ENCODE assay signal across 1 cellular context in genomic region chr3:31980530-31981205, GRCh38.
TF ChIP-seq lines count a peak whose summit lies in the region.

No MANE protein-coding gene starts in this region.

TF ChIP-seq in HepG2, 621 proteins besides CTCF, POLR2A, EP300 and RAD21 (continued from another document and continues in another):
- TF ChIP-seq IRF2 (CRISPR knock-in tag; IDR thresholded peaks at IDR 0.05): peak; percentile 35
- TF ChIP-seq RBFOX2 (IDR thresholded peaks at IDR 0.05; ENCODE audit: low read depth, low read length): peak; percentile 85
- no peak for TF ChIP-seq ZNF775 (CRISPR knock-in tag; IDR thresholded peaks at IDR 0.05; ENCODE audit: borderline replicate concordance)
- TF ChIP-seq ZBTB4 (CRISPR knock-in tag; IDR thresholded peaks at IDR 0.05; ENCODE audit: borderline replicate concordance): no peak
- peak; percentile 65 for TF ChIP-seq HNRNPLL (IDR thresholded peaks at IDR 0.05; ENCODE audit: low read depth, low read length, poor library complexity, severe bottlenecking)
- peak; percentile 49; the same call in 1 of the 2 replicates for TF ChIP-seq ZNF441 (CRISPR knock-in tag; IDR thresholded peaks at IDR 0.05; ENCODE audit: borderline replicate concordance)
- TF ChIP-seq HINFP (CRISPR knock-in tag; IDR thresholded peaks at IDR 0.05; ENCODE audit: low read depth): peak; percentile 65; the same call in 1 of the 2 replicates
- TF ChIP-seq SP1 (IDR thresholded peaks at IDR 0.05): no peak
- TF ChIP-seq SP1 (CRISPR knock-in tag; IDR thresholded peaks at IDR 0.05): peak; percentile 22; the same call in 1 of the 2 replicates
- no peak for TF ChIP-seq ZNF256 (CRISPR knock-in tag; conservative IDR thresholded peaks at IDR 0.05)
- peak; percentile 37; the same call in 1 of the 2 replicates for TF ChIP-seq ARHGAP35 (CRISPR knock-in tag; IDR thresholded peaks at IDR 0.05; ENCODE audit: borderline replicate concordance)
- no peak for TF ChIP-seq PHF5A (CRISPR knock-in tag; IDR thresholded peaks at IDR 0.05; ENCODE audit: low read depth, unreplicated experiment)
- TF ChIP-seq POGK (CRISPR knock-in tag; conservative IDR thresholded peaks at IDR 0.05): peak; percentile 15
- TF ChIP-seq ZNF577 (CRISPR knock-in tag; IDR thresholded peaks at IDR 0.05; ENCODE audit: borderline replicate concordance, low read depth): no peak
- 0 out of 2 replicates have a peak, but pooled peaks have one; percentile 65 for TF ChIP-seq ZSCAN29 (CRISPR knock-in tag; conservative IDR thresholded peaks at IDR 0.05)
- TF ChIP-seq ZNF761 (CRISPR knock-in tag; conservative IDR thresholded peaks at IDR 0.05): 0 out of 2 replicates have a peak, but pooled peaks have one; percentile 38
- no peak for TF ChIP-seq ZNF143 (CRISPR knock-in tag; IDR thresholded peaks at IDR 0.05)
- no peak for TF ChIP-seq ZNF331 (CRISPR knock-in tag; IDR thresholded peaks at IDR 0.05)
- peak; percentile 31; the same call in 1 of the 2 replicates for TF ChIP-seq ATF7-NPFF (CRISPR knock-in tag; IDR thresholded peaks at IDR 0.05; ENCODE audit: low read depth)
- peak; percentile 15; the same call in 1 of the 2 replicates for TF ChIP-seq KDM1A (CRISPR knock-in tag; IDR thresholded peaks at IDR 0.05)
- TF ChIP-seq YEATS4 (CRISPR knock-in tag; IDR thresholded peaks at IDR 0.05; ENCODE audit: borderline replicate concordance): no peak
- TF ChIP-seq RARG (CRISPR knock-in tag; IDR thresholded peaks at IDR 0.05; ENCODE audit: low read depth): no peak
- 0 out of 2 replicates have a peak, but pooled peaks have one; percentile 33 for TF ChIP-seq ZFP82 (CRISPR knock-in tag; IDR thresholded peaks at IDR 0.05; ENCODE audit: borderline replicate concordance)
- TF ChIP-seq ZNF44 (CRISPR knock-in tag; IDR thresholded peaks at IDR 0.05): 0 out of 2 replicates have a peak, but pooled peaks have one; percentile 49
- TF ChIP-seq, protein P1, sequence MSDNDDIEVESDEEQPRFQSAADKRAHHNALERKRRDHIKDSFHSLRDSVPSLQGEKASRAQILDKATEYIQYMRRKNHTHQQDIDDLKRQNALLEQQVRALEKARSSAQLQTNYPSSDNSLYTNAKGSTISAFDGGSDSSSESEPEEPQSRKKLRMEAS (IDR thresholded peaks at IDR 0.05): peak; percentile 80; the same call in 1 of the 2 replicates
- peak; percentile 52; the same call in 1 of the 2 replicates for TF ChIP-seq ZSCAN31 (CRISPR knock-in tag; IDR thresholded peaks at IDR 0.05; ENCODE audit: low read depth)
- 0 out of 2 replicates have a peak, but pooled peaks have one; percentile 31 for TF ChIP-seq ARID2 (CRISPR knock-in tag; IDR thresholded peaks at IDR 0.05; ENCODE audit: borderline replicate concordance)
- peak; percentile 16; the same call in 1 of the 2 replicates for TF ChIP-seq ZNF768 (CRISPR knock-in tag; IDR thresholded peaks at IDR 0.05)
- TF ChIP-seq ZNF776 (CRISPR knock-in tag; IDR thresholded peaks at IDR 0.05): 0 out of 2 replicates have a peak, but pooled peaks have one; percentile 15
- 0 out of 2 replicates have a peak, but pooled peaks have one; percentile 47 for TF ChIP-seq ZNF230 (CRISPR knock-in tag; IDR thresholded peaks at IDR 0.05)
- TF ChIP-seq, protein P2, sequence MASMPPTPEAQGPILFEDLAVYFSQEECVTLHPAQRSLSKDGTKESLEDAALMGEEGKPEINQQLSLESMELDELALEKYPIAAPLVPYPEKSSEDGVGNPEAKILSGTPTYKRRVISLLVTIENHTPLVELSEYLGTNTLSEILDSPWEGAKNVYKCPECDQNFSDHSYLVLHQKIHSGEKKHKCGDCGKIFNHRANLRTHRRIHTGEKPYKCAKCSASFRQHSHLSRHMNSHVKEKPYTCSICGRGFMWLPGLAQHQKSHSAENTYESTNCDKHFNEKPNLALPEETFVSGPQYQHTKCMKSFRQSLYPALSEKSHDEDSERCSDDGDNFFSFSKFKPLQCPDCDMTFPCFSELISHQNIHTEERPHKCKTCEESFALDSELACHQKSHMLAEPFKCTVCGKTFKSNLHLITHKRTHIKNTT (CRISPR knock-in tag; IDR thresholded peaks at IDR 0.05): no peak
- TF ChIP-seq ZBTB3 (CRISPR knock-in tag; IDR thresholded peaks at IDR 0.05; ENCODE audit: borderline replicate concordance, low read depth): 0 out of 2 replicates have a peak, but pooled peaks have one; percentile 21
- TF ChIP-seq FOSL2 (CRISPR knock-in tag; IDR thresholded peaks at IDR 0.05): no peak
- TF ChIP-seq DPF2 (CRISPR knock-in tag; IDR thresholded peaks at IDR 0.05; ENCODE audit: borderline replicate concordance, low read depth): peak; percentile 47; the same call in 1 of the 2 replicates
- no peak for TF ChIP-seq FOXP4 (CRISPR knock-in tag; IDR thresholded peaks at IDR 0.05)
- no peak for TF ChIP-seq RFX5 (IDR thresholded peaks at IDR 0.05; ENCODE audit: low read depth, low read length)
- TF ChIP-seq ZNF160 (CRISPR knock-in tag; IDR thresholded peaks at IDR 0.05): 0 out of 2 replicates have a peak, but pooled peaks have one; percentile 31
- TF ChIP-seq, protein P3, sequence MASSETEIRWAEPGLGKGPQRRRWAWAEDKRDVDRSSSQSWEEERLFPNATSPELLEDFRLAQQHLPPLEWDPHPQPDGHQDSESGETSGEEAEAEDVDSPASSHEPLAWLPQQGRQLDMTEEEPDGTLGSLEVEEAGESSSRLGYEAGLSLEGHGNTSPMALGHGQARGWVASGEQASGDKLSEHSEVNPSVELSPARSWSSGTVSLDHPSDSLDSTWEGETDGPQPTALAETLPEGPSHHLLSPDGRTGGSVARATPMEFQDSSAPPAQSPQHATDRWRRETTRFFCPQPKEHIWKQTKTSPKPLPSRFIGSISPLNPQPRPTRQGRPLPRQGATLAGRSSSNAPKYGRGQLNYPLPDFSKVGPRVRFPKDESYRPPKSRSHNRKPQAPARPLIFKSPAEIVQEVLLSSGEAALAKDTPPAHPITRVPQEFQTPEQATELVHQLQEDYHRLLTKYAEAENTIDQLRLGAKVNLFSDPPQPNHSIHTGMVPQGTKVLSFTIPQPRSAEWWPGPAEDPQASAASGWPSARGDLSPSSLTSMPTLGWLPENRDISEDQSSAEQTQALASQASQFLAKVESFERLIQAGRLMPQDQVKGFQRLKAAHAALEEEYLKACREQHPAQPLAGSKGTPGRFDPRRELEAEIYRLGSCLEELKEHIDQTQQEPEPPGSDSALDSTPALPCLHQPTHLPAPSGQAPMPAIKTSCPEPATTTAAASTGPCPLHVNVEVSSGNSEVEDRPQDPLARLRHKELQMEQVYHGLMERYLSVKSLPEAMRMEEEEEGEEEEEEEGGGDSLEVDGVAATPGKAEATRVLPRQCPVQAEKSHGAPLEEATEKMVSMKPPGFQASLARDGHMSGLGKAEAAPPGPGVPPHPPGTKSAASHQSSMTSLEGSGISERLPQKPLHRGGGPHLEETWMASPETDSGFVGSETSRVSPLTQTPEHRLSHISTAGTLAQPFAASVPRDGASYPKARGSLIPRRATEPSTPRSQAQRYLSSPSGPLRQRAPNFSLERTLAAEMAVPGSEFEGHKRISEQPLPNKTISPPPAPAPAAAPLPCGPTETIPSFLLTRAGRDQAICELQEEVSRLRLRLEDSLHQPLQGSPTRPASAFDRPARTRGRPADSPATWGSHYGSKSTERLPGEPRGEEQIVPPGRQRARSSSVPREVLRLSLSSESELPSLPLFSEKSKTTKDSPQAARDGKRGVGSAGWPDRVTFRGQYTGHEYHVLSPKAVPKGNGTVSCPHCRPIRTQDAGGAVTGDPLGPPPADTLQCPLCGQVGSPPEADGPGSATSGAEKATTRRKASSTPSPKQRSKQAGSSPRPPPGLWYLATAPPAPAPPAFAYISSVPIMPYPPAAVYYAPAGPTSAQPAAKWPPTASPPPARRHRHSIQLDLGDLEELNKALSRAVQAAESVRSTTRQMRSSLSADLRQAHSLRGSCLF (CRISPR knock-in tag; IDR thresholded peaks at IDR 0.05; ENCODE audit: borderline replicate concordance): no peak
- TF ChIP-seq ZNF556 (CRISPR knock-in tag; IDR thresholded peaks at IDR 0.05; ENCODE audit: borderline replicate concordance): peak; percentile 25; the same call in 1 of the 2 replicates
- no peak for TF ChIP-seq NCOA1 (CRISPR knock-in tag; IDR thresholded peaks at IDR 0.05)
- no peak for TF ChIP-seq SMAD9 (CRISPR knock-in tag; IDR thresholded peaks at IDR 0.05)
- no peak for TF ChIP-seq ZMYM2 (CRISPR knock-in tag; IDR thresholded peaks at IDR 0.05)
- no peak for TF ChIP-seq NFATC3 (CRISPR knock-in tag; IDR thresholded peaks at IDR 0.05)
- peak; percentile 92; the same call in 1 of the 2 replicates for TF ChIP-seq ZNF543 (CRISPR knock-in tag; IDR thresholded peaks at IDR 0.05)
